In the genomic region with DNA sequence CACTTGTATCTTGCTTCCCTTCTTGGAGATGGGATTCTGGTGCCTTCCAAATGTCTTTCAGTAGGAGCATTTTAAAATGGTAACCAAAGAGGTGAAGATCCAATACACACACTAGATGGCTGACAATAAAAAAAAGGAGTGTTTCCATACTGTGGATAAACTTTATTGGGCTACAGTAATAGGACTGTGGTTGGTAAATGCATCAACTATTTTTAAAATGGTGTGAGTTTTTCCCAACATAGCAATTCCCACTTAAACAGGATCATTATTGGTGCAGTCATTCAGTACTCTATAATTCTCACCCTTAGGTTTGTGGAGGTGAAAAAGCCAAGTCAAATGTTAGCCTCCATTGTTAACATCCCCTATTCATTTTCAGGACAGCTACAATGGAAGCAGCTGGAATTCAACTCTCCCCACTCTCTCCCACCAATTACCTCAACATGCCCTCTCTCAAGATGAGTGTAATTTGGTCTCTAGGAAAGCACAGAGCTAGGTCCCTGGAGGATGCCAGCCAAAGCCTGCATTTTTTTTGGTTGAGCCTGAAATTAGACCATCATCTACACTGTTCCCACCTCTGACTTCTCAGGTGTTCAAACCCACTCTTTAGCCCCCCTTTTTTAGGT, we compare ENCODE assay signal across 16 cellular contexts.
DNase-seq lines count a peak whose midpoint lies in the region; ATAC-seq and TF ChIP-seq lines count a peak whose summit lies in the region.
"Had no signal": no experiment of that assay in that cellular context is flagged by ENCODE, and none has a peak within 500 bp of the region (broad histone marks: within the 10 kb centered on the region; RNA-seq: fewer than 3 reads in every experiment).

No MANE protein-coding gene starts in this region.

- TF ChIP-seq POLR2A in tibial nerve (IDR thresholded peaks at IDR 0.05), result no peak

- H3K27me3 ChIP-seq in BLaER1 (no peaks in the 10 kb centered on the region), KMS-11 (ENCODE audit: insufficient read depth, low read depth) (no peaks in the 10 kb centered on the region), tibial nerve (no peaks in the 10 kb centered on the region)
- H3K27me3 ChIP-seq: stomach had no signal

- H3K36me3 ChIP-seq in BLaER1, result peaks cover 24% of the 10 kb centered on the region
- H3K36me3 ChIP-seq in KMS-11 (ENCODE audit: insufficient read depth), result peaks cover 3% of the 10 kb centered on the region; the same call in 1 of the 2 replicates
- H3K36me3 ChIP-seq in tibial nerve, result no peaks in the 10 kb centered on the region
- H3K36me3 ChIP-seq: stomach had no signal

- H3K4me1 Mint-ChIP-seq in glutamatergic neuron (ENCODE audit: low read depth, unreplicated experiment), result peaks cover 76% of the 10 kb centered on the region
- H3K4me1 Mint-ChIP-seq in activated T-cell treated with anti-CD3 and anti-CD28 coated beads, Interleukin-2, amount 50 U/mL, for 24 hours (ENCODE audit: low read depth), result no peaks in the 10 kb centered on the region
- H3K4me1 Mint-ChIP-seq: T-helper 17 cell had no signal

- H3K4me1 ChIP-seq in BLaER1 (peaks cover 63% of the 10 kb centered on the region), KMS-11 (ENCODE audit: low read depth, poor library complexity, severe bottlenecking) (peaks cover 70% of the 10 kb centered on the region), tibial nerve (peaks cover 0 to 43% (median 10%) of the 10 kb centered on the region in 4 donors)

- DNase-seq in NCI-H2171 (lab: John Stamatoyannopoulos, UW), result peak; percentile 90
- peak; percentile 52 for DNase-seq in glutamatergic neuron
- no peak for DNase-seq in globus pallidus (ENCODE audit: low spot score)
- DNase-seq in tibial nerve (ENCODE audit: low spot score in 2 of 2), result no peak
- no peak for DNase-seq in activated T-cell treated with anti-CD3 and anti-CD28 coated beads, Interleukin-2, amount 50 U/mL, for 24 hours
- DNase-seq: activated naive CD8-positive, alpha-beta T cell treated with anti-CD3 and anti-CD28 coated beads for 36 hours; caudate nucleus; foreskin fibroblast; immature natural killer cell; KBM-7; stomach; T-helper 17 cell had no signal

- H3K79me2 ChIP-seq in KMS-11 (ENCODE audit: insufficient read depth, low read depth), result peaks cover 100% of the 10 kb centered on the region

- H3K9me3 ChIP-seq in BLaER1 (no peaks in the 10 kb centered on the region), tibial nerve (no peaks in the 10 kb centered on the region)
- H3K9me3 ChIP-seq: stomach had no signal

- no peaks in the 10 kb centered on the region for H3K27me3 Mint-ChIP-seq in glutamatergic neuron (ENCODE audit: unreplicated experiment)
- H3K27me3 Mint-ChIP-seq in activated T-cell treated with anti-CD3 and anti-CD28 coated beads, Interleukin-2, amount 50 U/mL, for 24 hours, result peaks cover 18% of the 10 kb centered on the region

- H3K4me3 ChIP-seq in BLaER1 (no peak overlapping the region), KMS-11 (IDR thresholded peaks at IDR 0.05; ENCODE audit: insufficient read depth, low read depth, low read length) (no peak overlapping the region), tibial nerve (no peak overlapping the region)
- H3K4me3 ChIP-seq: skin epidermis, stomach had no signal

- peaks cover 6% of the 10 kb centered on the region for H3K9me3 Mint-ChIP-seq in glutamatergic neuron (ENCODE audit: unreplicated experiment)
- no peaks in the 10 kb centered on the region for H3K9me3 Mint-ChIP-seq in activated T-cell treated with anti-CD3 and anti-CD28 coated beads, Interleukin-2, amount 50 U/mL, for 24 hours
- H3K9me3 Mint-ChIP-seq: activated naive CD8-positive, alpha-beta T cell treated with anti-CD3 and anti-CD28 coated beads for 36 hours; immature natural killer cell had no signal

- peaks cover 100% of the 10 kb centered on the region for H4K20me1 ChIP-seq in BLaER1
- peaks cover 2% of the 10 kb centered on the region; the same call in 1 of the 2 replicates for H4K20me1 ChIP-seq in KMS-11 (ENCODE audit: insufficient read depth)

- TF ChIP-seq CTCF in KMS-11 (conservative IDR thresholded peaks at IDR 0.05; ENCODE audit: low read depth, low read length) (no peak), glutamatergic neuron (IDR thresholded peaks at IDR 0.05; ENCODE audit: partially characterized antibody, unreplicated experiment) (no peak), tibial nerve (IDR thresholded peaks at IDR 0.05) (no peak)

- H3K27ac ChIP-seq in BLaER1 (no peak overlapping the region), KMS-11 (peak overlapping the region; percentile 91), tibial nerve (no peak overlapping the region)
- H3K27ac ChIP-seq: skin epidermis, stomach had no signal

- H3K4me2 ChIP-seq in BLaER1, result peak overlapping the region; percentile 29; the same call in 1 of the 2 replicates
- peak overlapping the region; percentile 100 for H3K4me2 ChIP-seq in KMS-11

- H3K36me3 Mint-ChIP-seq in glutamatergic neuron (ENCODE audit: unreplicated experiment), result no peaks in the 10 kb centered on the region
- H3K36me3 Mint-ChIP-seq in activated T-cell treated with anti-CD3 and anti-CD28 coated beads, Interleukin-2, amount 50 U/mL, for 24 hours (ENCODE audit: low read depth), result no peaks in the 10 kb centered on the region
- H3K36me3 Mint-ChIP-seq: activated naive CD8-positive, alpha-beta T cell treated with anti-CD3 and anti-CD28 coated beads for 36 hours; immature natural killer cell had no signal

- TF ChIP-seq EP300 in tibial nerve (IDR thresholded peaks at IDR 0.05), result no peak

- H2AFZ ChIP-seq in KMS-11 (ENCODE audit: low read depth), result no peak overlapping the region

- no peak for ATAC-seq in HG03354 (IDR thresholded peaks at IDR 0.05; ENCODE audit: poor library complexity, severe bottlenecking, unreplicated experiment)
- ATAC-seq: T-helper 17 cell had no signal

- peak overlapping the region; percentile 53 for H3K4me3 Mint-ChIP-seq in glutamatergic neuron (ENCODE audit: unreplicated experiment)
- no peak overlapping the region for H3K4me3 Mint-ChIP-seq in activated T-cell treated with anti-CD3 and anti-CD28 coated beads, Interleukin-2, amount 50 U/mL, for 24 hours
- H3K4me3 Mint-ChIP-seq: activated naive CD8-positive, alpha-beta T cell treated with anti-CD3 and anti-CD28 coated beads for 36 hours; immature natural killer cell; T-helper 17 cell had no signal

- peak overlapping the region; percentile 72 for H3K27ac Mint-ChIP-seq in glutamatergic neuron (ENCODE audit: unreplicated experiment)
- no peak overlapping the region for H3K27ac Mint-ChIP-seq in activated T-cell treated with anti-CD3 and anti-CD28 coated beads, Interleukin-2, amount 50 U/mL, for 24 hours
- H3K27ac Mint-ChIP-seq: activated naive CD8-positive, alpha-beta T cell treated with anti-CD3 and anti-CD28 coated beads for 36 hours; immature natural killer cell; T-helper 17 cell had no signal

- H3K9ac ChIP-seq in BLaER1, result no peak overlapping the region
- peak overlapping the region; percentile 91; the same call in 1 of the 2 replicates for H3K9ac ChIP-seq in KMS-11

Comparison
In these comparisons a context has a peak if more than half of its experiments do, and no peak if none do; other contexts are left out.
1. DNase-seq: peak in NCI-H2171 (single experiment) and glutamatergic neuron (single experiment); none in globus pallidus (single experiment), tibial nerve (0 of 2) and activated T-cell treated with anti-CD3 and anti-CD28 coated beads, Interleukin-2, amount 50 U/mL, for 24 hours (single experiment).